In the genomic region with DNA sequence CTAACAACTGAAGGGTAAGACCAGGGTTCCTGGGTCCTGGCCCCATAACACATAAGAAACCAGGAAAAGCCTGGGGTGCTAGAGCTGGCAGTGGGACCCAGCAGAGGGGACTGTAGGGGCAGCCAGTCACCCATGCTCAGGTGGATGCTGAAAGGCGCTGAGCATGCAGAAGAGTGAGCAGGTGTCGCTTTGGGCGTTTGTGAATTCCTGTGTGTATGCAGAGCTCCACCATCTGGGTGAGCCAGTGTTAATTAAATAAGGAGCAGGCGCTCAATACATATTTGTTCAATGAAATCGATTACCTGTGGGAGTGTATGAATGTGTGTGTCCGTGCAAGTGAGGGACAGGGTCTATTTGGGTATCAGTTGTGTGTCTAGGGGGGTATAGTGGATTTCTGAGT, we compare ENCODE assay signal across 17 cellular contexts. TPM values are rescaled to one million over a fixed set of nuclear protein-coding genes. Genes with fewer than 3 reads are reported as not detected.
DNase-seq lines count a peak whose midpoint lies in the region; ATAC-seq and TF ChIP-seq lines count a peak whose summit lies in the region.
"Had no signal": no experiment of that assay in that cellular context is flagged by ENCODE, and none has a peak within 500 bp of the region (broad histone marks: within the 10 kb centered on the region; RNA-seq: fewer than 3 reads in every experiment).

No MANE protein-coding gene starts in this region.

- H3K9me3 ChIP-seq in WERI-Rb-1 (ENCODE audit: severe bottlenecking) (no peaks in the 10 kb centered on the region), osteoblast (ENCODE audit: low read depth, low read length) (no peaks in the 10 kb centered on the region)
- H3K9me3 ChIP-seq: mucosa of descending colon had no signal

- H3K36me3 ChIP-seq in WERI-Rb-1 (no peaks in the 10 kb centered on the region), osteoblast (ENCODE audit: insufficient read depth, low read length) (no peaks in the 10 kb centered on the region)

- H3K27ac ChIP-seq in WERI-Rb-1 (no peak overlapping the region), osteoblast (ENCODE audit: low read depth, low read length) (no peak overlapping the region)

- peak; percentile 30; the same call in 1 of the 2 replicates for TF ChIP-seq CTCF in WERI-Rb-1 (IDR thresholded peaks at IDR 0.05; ENCODE audit: low read depth, low read length)
- no peak for TF ChIP-seq CTCF in osteoblast (IDR thresholded peaks at IDR 0.05; ENCODE audit: extremely low read depth, low read depth, low read length)

- H3K27me3 ChIP-seq in WERI-Rb-1 (ENCODE audit: insufficient read depth, low read depth, severe bottlenecking) (no peaks in the 10 kb centered on the region), osteoblast (ENCODE audit: insufficient read depth, low read length) (peaks cover 19% of the 10 kb centered on the region)

- DNase-seq in DMS53 (lab: John Stamatoyannopoulos, UW) (peak; percentile 69), DMS53 treated with DMSO at 0.1 percent for 48 hours (lab: John Stamatoyannopoulos, UW; ENCODE audit: unreplicated experiment) (no peak), DMS79 treated with DMSO at 0.1 percent for 48 hours (lab: John Stamatoyannopoulos, UW) (peak; percentile 33), WERI-Rb-1 (peak; percentile 52), osteoblast (ENCODE audit: insufficient read length, low spot score, missing footprints) (peak; percentile 37), NAMALWA (ENCODE audit: low spot score) (no peak)
- DNase-seq: activated CD4-positive, alpha-beta T cell treated with anti-CD3 and anti-CD28 coated beads, Interleukin-2, amount 10 ng/mL, durations not matched to agents 24 days and 14 days; activated naive CD8-positive, alpha-beta T cell treated with anti-CD3 and anti-CD28 coated beads, Interleukin-2, amount 10 ng/mL, durations not matched to agents 7 days and 5 days; CD4-positive, alpha-beta memory T cell; cerebellar nuclear complex; IMR-90; SIG-M5; T1000 had no signal

- H2AFZ ChIP-seq in osteoblast (ENCODE audit: low read length), result no peak overlapping the region

- H4K20me1 ChIP-seq in osteoblast (ENCODE audit: insufficient read depth, low read length), result peaks cover 2% of the 10 kb centered on the region

- no peak overlapping the region for H3K4me3 ChIP-seq in WERI-Rb-1 (ENCODE audit: low read depth, low read length)
- H3K4me3 ChIP-seq in osteoblast (ENCODE audit: insufficient read depth, low read length), result no peak overlapping the region
- H3K4me3 ChIP-seq: mucosa of descending colon had no signal

- no peak overlapping the region for H3K4me2 ChIP-seq in osteoblast (ENCODE audit: insufficient read depth, low read length)

- ATAC-seq in HG02852 (IDR thresholded peaks at IDR 0.05; ENCODE audit: unreplicated experiment) (no peak), GM18498 (IDR thresholded peaks at IDR 0.05; ENCODE audit: unreplicated experiment) (no peak)

- H3K79me2 ChIP-seq in osteoblast (ENCODE audit: insufficient read depth, low read length), result no peaks in the 10 kb centered on the region

- H3K4me1 ChIP-seq in osteoblast (ENCODE audit: insufficient read depth, low read length), result no peaks in the 10 kb centered on the region

RNA-seq across cellular contexts. Expression of a gene that starts 0.5 kb away (rescaled TPM):
- total RNA-seq in osteoblast, result 1.1 TPM in 1 of 2 replicates, not detected in the other
- total RNA-seq: activated CD4-positive, alpha-beta T cell treated with anti-CD3 and anti-CD28 coated beads, Interleukin-2, amount 10 ng/mL, durations not matched to agents 24 days and 14 days; epithelial cell of proximal tubule; IMR-90 had no signal

RNA-seq across cellular contexts. Expression of a gene that starts 6.5 kb away (rescaled TPM):
- total RNA-seq in osteoblast, result 2.2 TPM in 1 of 2 replicates, not detected in the other
- total RNA-seq: activated CD4-positive, alpha-beta T cell treated with anti-CD3 and anti-CD28 coated beads, Interleukin-2, amount 10 ng/mL, durations not matched to agents 24 days and 14 days; epithelial cell of proximal tubule; IMR-90 had no signal

RNA-seq across cellular contexts. Expression of a gene that starts 16.1 kb away (rescaled TPM):
- 0.72 TPM in 1 of 2 replicates, not detected in the other for total RNA-seq in osteoblast
- total RNA-seq: activated CD4-positive, alpha-beta T cell treated with anti-CD3 and anti-CD28 coated beads, Interleukin-2, amount 10 ng/mL, durations not matched to agents 24 days and 14 days; epithelial cell of proximal tubule; IMR-90 had no signal

Comparison
In these comparisons a context has a peak if more than half of its experiments do, and no peak if none do; other contexts are left out.
1. DNase-seq: peak in DMS53 (single experiment), DMS79 treated with DMSO at 0.1 percent for 48 hours (single experiment), WERI-Rb-1 (single experiment) and osteoblast (single experiment); none in DMS53 treated with DMSO at 0.1 percent for 48 hours (single experiment) and NAMALWA (single experiment).